Comparison of ENCODE assay signal across 28 cellular contexts in genomic region chr11:19811391-19811790, GRCh38.
A peak's percentile ranks its signal among the peaks of the same experiment; 100 is the strongest.
DNase-seq lines count a peak whose midpoint lies in the region; ATAC-seq and TF ChIP-seq lines count a peak whose summit lies in the region.
"Had no signal": no experiment of that assay in that cellular context is flagged by ENCODE, and none has a peak within 500 bp of the region (broad histone marks: within the 10 kb centered on the region; RNA-seq: fewer than 3 reads in every experiment).

No MANE protein-coding gene starts in this region.

- peak in 1 of 2 experiments; percentile 95; a peak in 2 of 4 replicates for TF ChIP-seq EP300 in SK-N-SH (IDR thresholded peaks at IDR 0.05; ENCODE audit: borderline replicate concordance in 1 of 2, low read depth in 1 of 2, low read length in 1 of 2)

- H3K4me2 ChIP-seq in SK-N-SH = no peak overlapping the region
- H3K4me2 ChIP-seq: KMS-11 had no signal

- POLR2A ChIA-PET in SK-N-SH (lab: Yijun Ruan, JAX) = no interaction called here

- H3F3A ChIP-seq in SK-N-SH (replicated peaks; ENCODE audit: insufficient read depth) = peaks cover 6% of the 10 kb centered on the region

- H3K27ac ChIP-seq in SK-N-SH (ENCODE audit: low read depth in 2 of 2, low read length in 1 of 2) = peak overlapping the region; percentile 2 to 89; a peak in 2 of 4 replicates
- H3K27ac ChIP-seq: HL-60, KMS-11, ovary, SJCRH30, testis had no signal

- no peak for TF ChIP-seq RAD21 in SK-N-SH (IDR thresholded peaks at IDR 0.05; ENCODE audit: low read length)

- DNase-seq in NCI-H2171 treated with DMSO at 0.1 percent for 48 hours (lab: John Stamatoyannopoulos, UW) (peak; percentile 66), NCI-H2171 (lab: John Stamatoyannopoulos, UW) (no peak), NCI-H146 (lab: John Stamatoyannopoulos, UW) (peak; percentile 81), SK-N-SH (peak; percentile 48), renal cortical epithelial cell (ENCODE audit: low read depth) (peak; percentile 48)
- no peak for DNase-seq in stimulated activated CD4-positive, alpha-beta T cell treated with anti-CD3 and anti-CD28 coated beads, Interleukin-2, amount 100 ng/mL, for 24 hours
- DNase-seq: activated CD4-positive, alpha-beta T cell treated with anti-CD3 and anti-CD28 coated beads for 48 hours; activated CD8-positive, alpha-beta memory T cell treated with anti-CD3 and anti-CD28 coated beads for 24 hours; activated effector memory CD4-positive, alpha-beta T cell treated with Interleukin-2 at 50 U/mL for 16 hours; activated naive CD8-positive, alpha-beta T cell treated with anti-CD3 and anti-CD28 coated beads, Interleukin-2, amount 10 ng/mL, durations not matched to agents 7 days and 5 days; activated T-cell treated with anti-CD3 and anti-CD28 coated beads for 4 hours; CD4-positive, alpha-beta memory T cell; cortex of kidney; effector memory CD8-positive, alpha-beta T cell; hypothalamus; left cardiac atrium; NCI-H2029; NCI-H82; ovary; SJCRH30; small intestine; T-cell; testis had no signal

- no peaks in the 10 kb centered on the region for H3K9me2 ChIP-seq in SK-N-SH

- ATAC-seq in GM18519 (IDR thresholded peaks at IDR 0.05; ENCODE audit: low FRiP score, unreplicated experiment) (no peak), GM21515 (IDR thresholded peaks at IDR 0.05; ENCODE audit: unreplicated experiment) (no peak)
- ATAC-seq: effector memory CD8-positive, alpha-beta T cell; HCT116; left cardiac atrium; T-cell had no signal

- no peak overlapping the region for H2AFZ ChIP-seq in SK-N-SH (ENCODE audit: low read depth)

- no peak overlapping the region for H3K4me3 ChIP-seq in SK-N-SH (ENCODE audit: low read depth in 2 of 2, low read length in 1 of 2)
- H3K4me3 ChIP-seq: ovary, SJCRH30, testis had no signal

- H3K36me3 ChIP-seq in SK-N-SH (replicated peaks in 1 of 2; ENCODE audit: control insufficient read depth in 1 of 2, insufficient read depth in 2 of 2, low read length in 1 of 2) = peaks cover 3 to 15% of the 10 kb centered on the region in 2 experiments
- H3K36me3 ChIP-seq: ovary, SJCRH30 had no signal

- 52% methylated on average over 1 of the region's 1 CpG for WGBS in SK-N-SH (ENCODE audit: low lambda C conversion rate)

- peaks cover 15 to 73% of the 10 kb centered on the region in 2 experiments; a peak in 3 of 4 replicates for H3K4me1 ChIP-seq in SK-N-SH (ENCODE audit: control insufficient read depth in 1 of 2, insufficient read depth in 2 of 2, low read depth in 1 of 2, low read length in 1 of 2)
- H3K4me1 ChIP-seq: testis had no signal

- H4K20me1 ChIP-seq in SK-N-SH (ENCODE audit: insufficient read depth) = peaks cover 100% of the 10 kb centered on the region

- H3K27me3 ChIP-seq in SK-N-SH (ENCODE audit: insufficient read depth) = no peaks in the 10 kb centered on the region
- H3K27me3 ChIP-seq: ovary, SJCRH30, testis had no signal

- H3K9me3 ChIP-seq in SK-N-SH = no peaks in the 10 kb centered on the region
- H3K9me3 ChIP-seq: ovary, SJCRH30, testis had no signal

- CTCF ChIA-PET in SK-N-SH (lab: Yijun Ruan, JAX) = interaction anchor here (0.7 to 4.8 kb wide), 6 partner anchors 11 to 249 kb away, joined by 3 to 31 read pairs (median 3); no protein-coding TSS in a partner anchor

- no peak for TF ChIP-seq CTCF in SK-N-SH (IDR thresholded peaks at IDR 0.05)

- H3K79me2 ChIP-seq in SK-N-SH (ENCODE audit: insufficient read depth) = peaks cover 100% of the 10 kb centered on the region

- no peak overlapping the region for H3K9ac ChIP-seq in SK-N-SH
- H3K9ac ChIP-seq: KMS-11 had no signal

TF ChIP-seq in SK-N-SH, 30 proteins besides CTCF, POLR2A, EP300 and RAD21:
- TF ChIP-seq PBX3 (IDR thresholded peaks at IDR 0.05) = 0 out of 2 replicates have a peak, but pooled peaks have one; percentile 5
- TF ChIP-seq IRF3 (IDR thresholded peaks at IDR 0.05; ENCODE audit: low read depth, low read length) = no peak
- TF ChIP-seq MXI1 (IDR thresholded peaks at IDR 0.05; ENCODE audit: low read depth, low read length) = peak; percentile 83; the same call in 1 of the 2 replicates
- TF ChIP-seq GATA2 (CRISPR knock-in tag; IDR thresholded peaks at IDR 0.05) = peak; percentile 68
- TF ChIP-seq MEF2A (IDR thresholded peaks at IDR 0.05; ENCODE audit: borderline replicate concordance, low read depth) = no peak
- TF ChIP-seq NRF1 (IDR thresholded peaks at IDR 0.05; ENCODE audit: low read depth, low read length) = no peak
- peak; percentile 59 for TF ChIP-seq CHD2 (IDR thresholded peaks at IDR 0.05; ENCODE audit: low read length, partially characterized antibody)
- TF ChIP-seq EZH2phosphoT487 (IDR thresholded peaks at IDR 0.05; ENCODE audit: borderline replicate concordance, low read depth) = no peak
- TF ChIP-seq MAX (IDR thresholded peaks at IDR 0.05; ENCODE audit: low read depth) = no peak
- no peak for TF ChIP-seq JUND (IDR thresholded peaks at IDR 0.05)
- TF ChIP-seq FOSL2 (IDR thresholded peaks at IDR 0.05; ENCODE audit: borderline replicate concordance, low read depth) = no peak
- TF ChIP-seq SIN3A (IDR thresholded peaks at IDR 0.05; ENCODE audit: borderline replicate concordance, low read depth, low read length) = no peak
- peak; percentile 91 for TF ChIP-seq RCOR1 (IDR thresholded peaks at IDR 0.05; ENCODE audit: low read length)
- TF ChIP-seq GABPA (IDR thresholded peaks at IDR 0.05; ENCODE audit: low read depth) = no peak
- TF ChIP-seq FOXJ3 (CRISPR knock-in tag; IDR thresholded peaks at IDR 0.05) = no peak
- TF ChIP-seq ZBTB33 (IDR thresholded peaks at IDR 0.05; ENCODE audit: borderline replicate concordance, low read depth) = no peak
- TF ChIP-seq YY1 (IDR thresholded peaks at IDR 0.05; ENCODE audit: low read depth) = no peak
- 0 out of 2 replicates have a peak, but pooled peaks have one; percentile 16 for TF ChIP-seq TCF12 (IDR thresholded peaks at IDR 0.05)

Comparison
In these comparisons a context has a peak if more than half of its experiments do, and no peak if none do; other contexts are left out.
1. DNase-seq: peak in NCI-H2171 treated with DMSO at 0.1 percent for 48 hours (single experiment), NCI-H146 (single experiment), SK-N-SH (single experiment) and renal cortical epithelial cell (single experiment); none in NCI-H2171 (single experiment) and stimulated activated CD4-positive, alpha-beta T cell treated with anti-CD3 and anti-CD28 coated beads, Interleukin-2, amount 100 ng/mL, for 24 hours (0 of 2).